In genomic region chr3:97711664-97712063, GRCh38 we compare ENCODE assay signal across 8 cellular contexts.
"Had no signal": no experiment of that assay in that cellular context is flagged by ENCODE, and none has a peak within 500 bp of the region (broad histone marks: within the 10 kb centered on the region; RNA-seq: fewer than 3 reads in every experiment).

No MANE protein-coding gene starts in this region.

- H3K4me3 ChIP-seq: GM23248, K562 had no signal

- DNase-seq: GM23248, H9, HCEC 1CT, IMR-90 had no signal

- ATAC-seq: K562 had no signal

- FAIRE-seq: H1, H54, HTR-8/SVneo, K562 had no signal

- H2AFZ ChIP-seq: GM23248 had no signal

- H3K27ac Mint-ChIP-seq: H9 had no signal

- H3K4me3 Mint-ChIP-seq: H9 had no signal

- H3K27ac ChIP-seq: GM23248 had no signal
